Comparison of ENCODE assay signal across 14 cellular contexts in the genomic region with DNA sequence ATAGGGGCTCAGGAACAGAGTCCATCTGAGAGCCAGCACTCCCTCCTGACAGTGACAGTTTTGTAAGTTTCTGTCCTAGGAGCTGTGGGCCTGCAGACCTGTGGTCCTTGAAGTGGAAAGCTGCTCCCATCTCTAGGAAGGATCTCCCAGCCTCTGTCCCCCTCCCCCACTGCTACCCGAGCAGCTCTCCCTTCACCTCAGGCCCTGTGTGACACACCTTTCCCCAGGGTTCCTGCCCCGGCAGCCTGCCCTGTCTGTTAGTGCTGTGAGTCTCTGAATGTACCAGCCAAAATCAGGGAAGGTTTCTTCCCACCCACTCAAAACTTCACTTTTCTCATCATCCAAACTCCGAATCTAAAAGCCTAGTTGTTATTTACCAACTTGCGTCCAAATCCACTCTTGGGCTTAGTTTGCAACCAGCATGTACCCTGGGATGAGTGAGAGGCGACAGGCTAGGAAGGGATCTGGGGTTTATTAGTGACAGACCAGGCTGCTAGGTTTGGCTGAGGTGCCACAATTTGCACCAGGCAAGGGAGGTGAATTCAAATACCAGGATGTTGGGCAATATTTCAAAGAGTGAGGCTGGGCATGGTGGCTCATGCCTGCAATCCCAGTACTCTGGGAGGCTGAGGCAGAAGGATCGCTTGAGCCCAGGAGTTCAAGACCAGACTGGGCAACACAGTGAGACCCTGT. TPM values are rescaled to one million over a fixed set of nuclear protein-coding genes. Genes with fewer than 3 reads are reported as not detected.
DNase-seq lines count a peak whose midpoint lies in the region; ATAC-seq and TF ChIP-seq lines count a peak whose summit lies in the region.
"Had no signal": no experiment of that assay in that cellular context is flagged by ENCODE, and none has a peak within 500 bp of the region (broad histone marks: within the 10 kb centered on the region; RNA-seq: fewer than 3 reads in every experiment).

No MANE protein-coding gene starts in this region.

- no peak for TF ChIP-seq POLR2A in heart left ventricle (IDR thresholded peaks at IDR 0.05)
- TF ChIP-seq POLR2A in stomach (IDR thresholded peaks at IDR 0.05), result no peak

- H3K9ac ChIP-seq in colonic mucosa (ENCODE audit: low read depth in 2 of 2, low read length in 2 of 2), result no peak overlapping the region

- WGBS in heart left ventricle, 4 donors, result 60 to 78% (median 73%) methylated on average over 6 of the region's 6 CpGs
- 78 to 86% (median 80%) methylated on average over 6 of the region's 6 CpGs for WGBS in stomach, 5 donors

- no peak overlapping the region for H3K27ac Mint-ChIP-seq in WTC11

- no peaks in the 10 kb centered on the region for H3K9me3 Mint-ChIP-seq in activated T-cell treated with anti-CD3 and anti-CD28 coated beads, Interleukin-2, amount 50 U/mL, for 4 hours
- no peaks in the 10 kb centered on the region for H3K9me3 Mint-ChIP-seq in WTC11
- H3K9me3 Mint-ChIP-seq: neural crest cell had no signal

- CTCF ChIA-PET in WTC11 (lab: Charles Lee), result interaction anchor here (0.9 to 2.1 kb wide), 5 partner anchors 9 to 129 kb away, joined by 3 to 12 read pairs (median 3); partner anchors contain the start of gene WNK1

- no peaks in the 10 kb centered on the region for H3K36me3 ChIP-seq in heart left ventricle
- H3K36me3 ChIP-seq in colonic mucosa, result no peaks in the 10 kb centered on the region
- H3K36me3 ChIP-seq in stomach, result no peaks in the 10 kb centered on the region
- H3K36me3 ChIP-seq: vagina had no signal

- H3K27ac ChIP-seq in heart left ventricle, result peak overlapping the region; percentile 55 to 91 (median 76)
- H3K27ac ChIP-seq in skin epidermis, result peak overlapping the region in 17 of 21 experiments; percentile 0 to 73 (median 37)
- H3K27ac ChIP-seq in colonic mucosa, result no peak overlapping the region
- H3K27ac ChIP-seq in stomach, result peak overlapping the region in 2 of 5 donors; percentile 60
- H3K27ac ChIP-seq: vagina had no signal

- peaks cover 28% of the 10 kb centered on the region for H3K4me1 Mint-ChIP-seq in activated T-cell treated with anti-CD3 and anti-CD28 coated beads, Interleukin-2, amount 50 U/mL, for 4 hours (ENCODE audit: low read depth)
- H3K4me1 Mint-ChIP-seq in WTC11, result peaks cover 23% of the 10 kb centered on the region
- H3K4me1 Mint-ChIP-seq: neural crest cell had no signal

- no peak overlapping the region for H3K4me3 ChIP-seq in heart left ventricle
- H3K4me3 ChIP-seq in skin epidermis, result no peak overlapping the region
- no peak overlapping the region for H3K4me3 ChIP-seq in colonic mucosa
- H3K4me3 ChIP-seq in stomach, result no peak overlapping the region
- H3K4me3 ChIP-seq: vagina had no signal

- no peaks in the 10 kb centered on the region for H3K9me3 ChIP-seq in heart left ventricle
- no peaks in the 10 kb centered on the region for H3K9me3 ChIP-seq in colonic mucosa
- H3K9me3 ChIP-seq in stomach, result no peaks in the 10 kb centered on the region
- H3K9me3 ChIP-seq: vagina had no signal

- no peaks in the 10 kb centered on the region for H3K27me3 Mint-ChIP-seq in activated T-cell treated with anti-CD3 and anti-CD28 coated beads, Interleukin-2, amount 50 U/mL, for 4 hours (ENCODE audit: low read depth)
- no peaks in the 10 kb centered on the region for H3K27me3 Mint-ChIP-seq in WTC11 (ENCODE audit: low read depth)

- no peak for TF ChIP-seq CTCF in WTC11 (IDR thresholded peaks at IDR 0.05)
- no peak for TF ChIP-seq CTCF in heart left ventricle (IDR thresholded peaks at IDR 0.05)
- no peak for TF ChIP-seq CTCF in colonic mucosa (IDR thresholded peaks at IDR 0.05)
- TF ChIP-seq CTCF in stomach (IDR thresholded peaks at IDR 0.05), result no peak

- H3K27me3 ChIP-seq in heart left ventricle (no peaks in the 10 kb centered on the region), colonic mucosa (no peaks in the 10 kb centered on the region), stomach (no peaks in the 10 kb centered on the region)
- H3K27me3 ChIP-seq: vagina had no signal

- intact Hi-C loops in heart left ventricle (cut with DNase I), result no loop called here
- intact Hi-C loops in colonic mucosa (cut with DNase I), result no loop called here
- intact Hi-C loops in stomach (cut with DNase I; ENCODE audit: low total_unique reads), result no loop called here

- H3K4me3 Mint-ChIP-seq in activated T-cell treated with anti-CD3 and anti-CD28 coated beads, Interleukin-2, amount 50 U/mL, for 4 hours, result peak overlapping the region; percentile 16
- H3K4me3 Mint-ChIP-seq in WTC11, result 0 out of 2 replicates have a peak overlapping the region, but pooled peaks have one; percentile 5
- H3K4me3 Mint-ChIP-seq: neural crest cell had no signal

- POLR2A ChIA-PET in WTC11 (lab: Charles Lee), result no interaction called here

- no peak for ATAC-seq in activated T-cell treated with anti-CD3 and anti-CD28 coated beads, Interleukin-2, amount 50 U/mL, for 4 hours
- ATAC-seq in WTC11 (peak; percentile 68), heart left ventricle (peak; percentile 59 to 75 (median 64))

- DNase-seq in activated T-cell treated with anti-CD3 and anti-CD28 coated beads, Interleukin-2, amount 50 U/mL, for 4 hours, result no peak
- DNase-seq in activated T-cell treated with anti-CD3 and anti-CD28 coated beads, Interleukin-2, amount 50 U/mL, for 1 hour, result no peak
- DNase-seq in WTC11 (ENCODE audit: low spot score) (no peak), heart left ventricle (peak in 2 of 5 donors; percentile 63 to 67), NCI-H2029 treated with DMSO at 0.1 percent for 48 hours (lab: John Stamatoyannopoulos, UW) (no peak), colonic mucosa (no peak), stomach (no peak)
- DNase-seq: caudate nucleus, NCI-H1105 treated with DMSO at 0.1 percent for 48 hours, NCI-H510A had no signal

- H3K4me1 ChIP-seq in heart left ventricle (peaks cover 5 to 67% (median 42%) of the 10 kb centered on the region in 12 donors), colonic mucosa (no peaks in the 10 kb centered on the region), stomach (peaks cover 0 to 9% (median 0%) of the 10 kb centered on the region in 4 donors)
- H3K4me1 ChIP-seq: vagina had no signal

- TF ChIP-seq EP300 in stomach (IDR thresholded peaks at IDR 0.05), result no peak

- no peaks in the 10 kb centered on the region for H3K36me3 Mint-ChIP-seq in activated T-cell treated with anti-CD3 and anti-CD28 coated beads, Interleukin-2, amount 50 U/mL, for 4 hours (ENCODE audit: insufficient read depth)
- no peaks in the 10 kb centered on the region for H3K36me3 Mint-ChIP-seq in WTC11

TF ChIP-seq in WTC11, 78 proteins besides CTCF, POLR2A, EP300 and RAD21:
- TF ChIP-seq, protein P1, sequence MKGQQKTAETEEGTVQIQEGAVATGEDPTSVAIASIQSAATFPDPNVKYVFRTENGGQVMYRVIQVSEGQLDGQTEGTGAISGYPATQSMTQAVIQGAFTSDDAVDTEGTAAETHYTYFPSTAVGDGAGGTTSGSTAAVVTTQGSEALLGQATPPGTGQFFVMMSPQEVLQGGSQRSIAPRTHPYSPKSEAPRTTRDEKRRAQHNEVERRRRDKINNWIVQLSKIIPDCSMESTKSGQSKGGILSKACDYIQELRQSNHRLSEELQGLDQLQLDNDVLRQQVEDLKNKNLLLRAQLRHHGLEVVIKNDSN (CRISPR knock-in tag; IDR thresholded peaks at IDR 0.05), result no peak
- TF ChIP-seq ZNF121 (CRISPR knock-in tag; IDR thresholded peaks at IDR 0.05) (peak; percentile 97), FOXJ3 (CRISPR knock-in tag; IDR thresholded peaks at IDR 0.05; ENCODE audit: borderline replicate concordance) (no peak), ZBTB21 (CRISPR knock-in tag; IDR thresholded peaks at IDR 0.05; ENCODE audit: borderline replicate concordance) (no peak), RORB (CRISPR knock-in tag; IDR thresholded peaks at IDR 0.05) (no peak), GTF2I (CRISPR knock-in tag; conservative IDR thresholded peaks at IDR 0.05) (0 out of 2 replicates have a peak, but pooled peaks have one; percentile 34)

RNA-seq across cellular contexts. Expression of gene NINJ2, which starts 39.9 kb away (rescaled TPM):
- total RNA-seq in activated T-cell treated with anti-CD3 and anti-CD28 coated beads, Interleukin-2, amount 50 U/mL, for 4 hours, result 1 to 10 TPM; 2.6 to 3.7 (median 2.7) TPM
- total RNA-seq in WTC11 (2021) (0.41 to 0.73 TPM (median 0.42 TPM) in 3 replicates), heart left ventricle (1 to 10 TPM; 2.8 to 9.1 (median 5.2) TPM), colonic mucosa (1 to 10 TPM; 2.1 to 4.2 TPM), stomach (10 to 100 TPM in 1 of 5 donors, 1 to 10 TPM in 1, not detected in 3; 2.2 to 26.2 TPM)
- polyA plus RNA-seq in heart left ventricle (10 to 100 TPM in 1 of 2 donors, 1 to 10 TPM in 1; 4.2 to 15.0 TPM), stomach (1 to 10 TPM; 2.0 to 5.2 (median 5.0) TPM)
- total RNA-seq: H4 had no signal

Comparison
In these comparisons a context has a peak if more than half of its experiments do, and no peak if none do; other contexts are left out.
1. ATAC-seq: peak in WTC11 (single experiment) and heart left ventricle (4 of 4); none in activated T-cell treated with anti-CD3 and anti-CD28 coated beads, Interleukin-2, amount 50 U/mL, for 4 hours (0 of 2).